ENCODE assay signal across 8 cellular contexts in the genomic region with DNA sequence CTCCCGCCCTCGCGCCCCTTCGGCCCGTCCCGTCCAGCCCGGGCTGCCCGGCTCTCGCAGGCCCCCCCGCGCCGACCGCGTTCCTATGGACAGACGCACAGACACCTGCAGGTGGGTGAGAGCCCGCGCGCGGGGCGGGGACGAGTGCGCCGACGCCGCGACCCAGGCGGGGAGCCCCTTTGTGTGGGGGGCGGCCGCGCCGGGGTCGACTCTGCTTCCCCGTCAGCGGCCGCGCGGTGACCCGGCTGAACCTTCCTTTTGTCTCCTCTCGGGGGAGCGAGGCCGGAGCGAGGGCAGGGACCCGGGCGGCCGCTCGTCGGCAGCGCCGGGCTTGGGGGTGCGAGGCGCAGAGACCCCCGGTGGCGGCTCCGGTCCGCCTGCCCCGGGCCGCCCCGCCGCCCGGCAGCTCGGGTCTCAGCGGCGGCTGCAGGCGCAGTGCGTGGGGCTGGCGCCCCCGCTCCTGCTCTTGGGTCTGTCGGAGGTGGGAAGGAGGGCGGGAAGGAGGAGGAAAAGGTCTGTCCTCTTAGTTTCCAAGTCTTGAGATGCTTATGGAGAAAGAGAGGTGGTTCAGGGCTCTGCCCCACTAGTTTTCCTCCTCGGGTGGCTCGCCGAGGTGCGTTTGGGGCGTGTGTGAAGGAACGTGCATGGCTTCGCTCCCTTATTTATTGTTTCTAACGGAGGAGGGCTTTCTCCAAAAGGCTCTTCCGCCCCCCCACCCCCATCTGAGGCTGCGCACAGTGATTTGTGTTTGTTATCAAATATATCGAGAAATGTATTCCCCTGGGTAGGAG.
DNase-seq lines count a peak whose midpoint lies in the region; ATAC-seq lines count a peak whose summit lies in the region.

No MANE protein-coding gene starts in this region.

- peaks cover 14% of the 10 kb centered on the region for H3K4me1 Mint-ChIP-seq in memory B cell

- peak overlapping the region; percentile 52 to 60 for H3K9ac ChIP-seq in duodenal mucosa (ENCODE audit: low read depth in 1 of 2, low read length in 2 of 2)

- no peaks in the 10 kb centered on the region for H3K36me3 ChIP-seq in duodenal mucosa (ENCODE audit: control insufficient read depth in 1 of 2, insufficient read depth in 2 of 2, low read length in 2 of 2)

- H3K27ac Mint-ChIP-seq in memory B cell = peak overlapping the region; percentile 52

- peak overlapping the region; percentile 28 for H3K27ac ChIP-seq in duodenal mucosa (ENCODE audit: low read depth, low read length)

- H3K9me3 ChIP-seq in duodenal mucosa (ENCODE audit: control insufficient read depth in 1 of 2, low read length in 2 of 2) = no peaks in the 10 kb centered on the region

- ATAC-seq in HG02970 (IDR thresholded peaks at IDR 0.05; ENCODE audit: low FRiP score, unreplicated experiment) = peak; percentile 40
- peak; percentile 31 for ATAC-seq in memory B cell (ENCODE audit: low read depth)

- H3K9me3 Mint-ChIP-seq in memory B cell = no peaks in the 10 kb centered on the region

- H3K27me3 Mint-ChIP-seq in memory B cell = no peaks in the 10 kb centered on the region

- H3K4me3 Mint-ChIP-seq in memory B cell = peak overlapping the region; percentile 91

- no peaks in the 10 kb centered on the region for H3K36me3 Mint-ChIP-seq in memory B cell

- H3K27me3 ChIP-seq in duodenal mucosa (ENCODE audit: control insufficient read depth in 1 of 2, insufficient read depth in 2 of 2, low read length in 2 of 2) = no peaks in the 10 kb centered on the region

- DNase-seq in SIG-M5 treated with dmso at 0.1 percent for 504 hours (lab: John Stamatoyannopoulos, UW; ENCODE audit: unreplicated experiment) = peak; percentile 57
- no peak for DNase-seq in SIG-M5 (lab: John Stamatoyannopoulos, UW)
- peak; percentile 72 for DNase-seq in NCI-H2227 (lab: John Stamatoyannopoulos, UW; ENCODE audit: unreplicated experiment)
- DNase-seq in activated CD4-positive, alpha-beta T cell treated with anti-CD3 and anti-CD28 coated beads, Interleukin-2, amount 50 U/mL, for 24 hours (ENCODE audit: low read depth in 1 of 2, low spot score in 1 of 2) = peak; percentile 20 to 46
- DNase-seq in memory B cell (ENCODE audit: low spot score in 2 of 2) = peak; percentile 41 to 61
- peak; percentile 29 for DNase-seq in stimulated activated CD8-positive, alpha-beta memory T cell treated with anti-CD3 and anti-CD28 coated beads, Interleukin-12 subunit alpha, Interleukin-12 subunit beta, amount 100 ng/mL, for 4 hours (ENCODE audit: low read depth)

- H3K4me3 ChIP-seq in duodenal mucosa (ENCODE audit: low read depth in 1 of 2, low read length in 2 of 2) = peak overlapping the region; percentile 75 to 78

- H3K4me1 ChIP-seq in duodenal mucosa (ENCODE audit: control insufficient read depth in 1 of 2, insufficient read depth in 2 of 2, low read length in 2 of 2) = peaks cover 10 to 13% of the 10 kb centered on the region in 2 donors
